In genomic region chr7:27134392-27134791, GRCh38 we compare ENCODE assay signal across 10 cellular contexts. TPM values are rescaled to one million over a fixed set of nuclear protein-coding genes. Genes with fewer than 3 reads are reported as not detected.
DNase-seq lines count a peak whose midpoint lies in the region; TF ChIP-seq lines count a peak whose summit lies in the region.
"Had no signal": no experiment of that assay in that cellular context is flagged by ENCODE, and none has a peak within 500 bp of the region (broad histone marks: within the 10 kb centered on the region; RNA-seq: fewer than 3 reads in every experiment).

No MANE protein-coding gene starts in this region.

- peaks cover 54% of the 10 kb centered on the region for H3K27me3 Mint-ChIP-seq in activated naive CD4-positive, alpha-beta T cell treated with anti-CD3 and anti-CD28 coated beads for 36 hours (ENCODE audit: low read depth)
- H3K27me3 Mint-ChIP-seq in endothelial cell (ENCODE audit: unreplicated experiment): peaks cover 29% of the 10 kb centered on the region

- no peak for TF ChIP-seq EP300 in transverse colon (IDR thresholded peaks at IDR 0.05; ENCODE audit: low read depth)

- H3F3A ChIP-seq in PC-9 (ENCODE audit: insufficient read depth, low read depth): peaks cover 28% of the 10 kb centered on the region

- intact Hi-C loops in activated naive CD4-positive, alpha-beta T cell treated with anti-CD3 and anti-CD28 coated beads for 36 hours (cut with micrococcal nuclease): loop anchor here (1.0 to 2.0 kb wide), 6 partner anchors 16 to 980 kb away; partner anchors contain the start of gene SKAP2
- intact Hi-C loops in PC-9 (cut with micrococcal nuclease; ENCODE audit: unreplicated experiment): no loop called here
- intact Hi-C loops in transverse colon (cut with DNase I; ENCODE audit: low total_unique reads): no loop called here

- no peak overlapping the region; the same call in 1 of the 2 replicates for H2AFZ ChIP-seq in PC-9

- POLR2A ChIA-PET in PC-9 (lab: Charles Lee; ENCODE audit: unreplicated experiment): interaction anchor here (0.6 to 0.7 kb wide), 2 partner anchors 265 to 288 kb away, joined by 4 to 5 read pairs; no protein-coding TSS in a partner anchor

- H3K4me3 Mint-ChIP-seq in activated naive CD4-positive, alpha-beta T cell treated with anti-CD3 and anti-CD28 coated beads for 36 hours: no peak overlapping the region
- H3K4me3 Mint-ChIP-seq in endothelial cell (ENCODE audit: unreplicated experiment): no peak overlapping the region

- WGBS in transverse colon (ENCODE audit: low coverage in 1 of 2), 2 donors: 2 to 13% methylated on average over 2 of the region's 2 CpGs

- peaks cover 19% of the 10 kb centered on the region for H3K4me1 Mint-ChIP-seq in activated naive CD4-positive, alpha-beta T cell treated with anti-CD3 and anti-CD28 coated beads for 36 hours (ENCODE audit: low read depth)
- peaks cover 23% of the 10 kb centered on the region for H3K4me1 Mint-ChIP-seq in endothelial cell (ENCODE audit: unreplicated experiment)

- H3K4me3 ChIP-seq in PC-9: no peak overlapping the region; the same call in 1 of the 2 replicates
- no peak overlapping the region for H3K4me3 ChIP-seq in fibroblast of villous mesenchyme (ENCODE audit: low read depth, low read length)
- H3K4me3 ChIP-seq in transverse colon: no peak overlapping the region

- H3K36me3 ChIP-seq in PC-9 (ENCODE audit: low read depth) (no peaks in the 10 kb centered on the region), transverse colon (no peaks in the 10 kb centered on the region)

- TF ChIP-seq POLR2A in transverse colon (IDR thresholded peaks at IDR 0.05): no peak

- TF ChIP-seq CTCF in PC-9 (conservative IDR thresholded peaks at IDR 0.05): no peak
- TF ChIP-seq CTCF in fibroblast of villous mesenchyme (IDR thresholded peaks at IDR 0.05; ENCODE audit: insufficient read depth, low read depth, low read length): no peak
- no peak for TF ChIP-seq CTCF in transverse colon (IDR thresholded peaks at IDR 0.05)
- TF ChIP-seq CTCF in endothelial cell (IDR thresholded peaks at IDR 0.05; ENCODE audit: unreplicated experiment): no peak

- in situ Hi-C loops in transverse colon (cut with MboI; ENCODE audit: low pct_ligation_motif_present in 1 of 4, low pct_unique_long_range_greater_than_20kb in 1 of 4, low sequenced_read_pairs in 3 of 4): no loop called here

- CTCF ChIA-PET in activated naive CD4-positive, alpha-beta T cell treated with anti-CD3 and anti-CD28 coated beads for 36 hours (lab: Charles Lee): interaction anchor here (0.7 to 1.1 kb wide), 3 partner anchors 27 to 452 kb away, joined by 3 to 5 read pairs (median 5); no protein-coding TSS in a partner anchor
- CTCF ChIA-PET in PC-9 (lab: Charles Lee): interaction anchor here (0.7 to 1.6 kb wide), 2 partner anchors 14 to 274 kb away, joined by 3 to 5 read pairs; no protein-coding TSS in a partner anchor

- H3K4me1 ChIP-seq in PC-9 (replicated peaks; ENCODE audit: insufficient read depth): peaks cover 42% of the 10 kb centered on the region
- H3K4me1 ChIP-seq in transverse colon: peaks cover 31 to 83% (median 80%) of the 10 kb centered on the region in 4 donors

- no peaks in the 10 kb centered on the region for H4K20me1 ChIP-seq in PC-9 (ENCODE audit: insufficient read depth)

- BruUV-seq in PC-9 (replicated peaks; lab: Mats Ljungman, UMichigan): no TSS peak

- H3K79me2 ChIP-seq in PC-9 (ENCODE audit: low read depth): no peaks in the 10 kb centered on the region

- peak; percentile 64 for DNase-seq in activated naive CD4-positive, alpha-beta T cell treated with anti-CD3 and anti-CD28 coated beads for 36 hours
- no peak for DNase-seq in activated naive CD4-positive, alpha-beta T cell treated with Interleukin-2 at 50 U/mL for 16 hours
- peak in 1 of 2 experiments; percentile 75 for DNase-seq in PC-9
- peak; percentile 91 for DNase-seq in fibroblast of villous mesenchyme (ENCODE audit: low read depth)
- peak; percentile 35 for DNase-seq in transverse colon
- DNase-seq in activated effector memory CD4-positive, alpha-beta T cell treated with Interleukin-2 at 50 U/mL for 16 hours: no peak
- DNase-seq in endothelial cell (ENCODE audit: low spot score): no peak
- DNase-seq in NCI-H1092 treated with DMSO at 0.1 percent for 48 hours (lab: John Stamatoyannopoulos, UW): no peak
- DNase-seq: NCI-H524 had no signal

- H3K27me3 ChIP-seq in PC-9 (ENCODE audit: insufficient read depth, low read depth) (no peaks in the 10 kb centered on the region), transverse colon (no peaks in the 10 kb centered on the region)

- H3K27ac ChIP-seq in PC-9 (peak overlapping the region; percentile 73), transverse colon (peak overlapping the region; percentile 94 to 99 (median 96))
- H3K27ac ChIP-seq: C4-2B had no signal

- H3K9me3 Mint-ChIP-seq in activated naive CD4-positive, alpha-beta T cell treated with anti-CD3 and anti-CD28 coated beads for 36 hours: no peaks in the 10 kb centered on the region
- H3K9me3 Mint-ChIP-seq in endothelial cell (ENCODE audit: unreplicated experiment): no peaks in the 10 kb centered on the region

- peak overlapping the region; percentile 51 for H3K27ac Mint-ChIP-seq in activated naive CD4-positive, alpha-beta T cell treated with anti-CD3 and anti-CD28 coated beads for 36 hours
- no peak overlapping the region for H3K27ac Mint-ChIP-seq in endothelial cell (ENCODE audit: unreplicated experiment)

- no peaks in the 10 kb centered on the region for H3K9me3 ChIP-seq in PC-9 (ENCODE audit: insufficient read depth, low read depth)
- H3K9me3 ChIP-seq in transverse colon: no peaks in the 10 kb centered on the region

- no peaks in the 10 kb centered on the region for H3K36me3 Mint-ChIP-seq in activated naive CD4-positive, alpha-beta T cell treated with anti-CD3 and anti-CD28 coated beads for 36 hours (ENCODE audit: low read depth)
- H3K36me3 Mint-ChIP-seq in endothelial cell (ENCODE audit: low read depth, unreplicated experiment): no peaks in the 10 kb centered on the region

- H3K9me2 ChIP-seq in PC-9 (ENCODE audit: insufficient read depth): no peaks in the 10 kb centered on the region

- peak overlapping the region; percentile 86 for H3K4me2 ChIP-seq in PC-9

RNA-seq across cellular contexts. Expression of gene HOXA4, which starts 3.8 kb away (rescaled TPM):
- under 1 TPM in 1 of 2 experiments, not detected in 1; 0.14 TPM for total RNA-seq in activated naive CD4-positive, alpha-beta T cell treated with anti-CD3 and anti-CD28 coated beads for 36 hours
- total RNA-seq in PC-9 (2021): not detected in 2 replicates
- 0.97 and 1.3 TPM in 2 replicates for total RNA-seq in fibroblast of villous mesenchyme
- 10 to 100 TPM in 2 of 4 donors, 1 to 10 TPM in 2; 3.5 to 42.4 (median 10.6) TPM for total RNA-seq in transverse colon
- 0.31 TPM for total RNA-seq in endothelial cell (ENCODE audit: unreplicated experiment)

RNA-seq across cellular contexts. Expression of gene HOXA5, which starts 9.1 kb away (rescaled TPM):
- total RNA-seq in activated naive CD4-positive, alpha-beta T cell treated with anti-CD3 and anti-CD28 coated beads for 36 hours: not detected
- total RNA-seq in PC-9 (2021) (0.63 and 1.0 TPM in 2 replicates), fibroblast of villous mesenchyme (7.4 and 10.8 TPM in 2 replicates), transverse colon (10 to 100 TPM; 18.3 to 89.8 (median 31.6) TPM), endothelial cell (ENCODE audit: unreplicated experiment) (0.59 TPM)

RNA-seq across cellular contexts. Expression of gene HOXA6, which starts 13.2 kb away (rescaled TPM):
- not detected for total RNA-seq in activated naive CD4-positive, alpha-beta T cell treated with anti-CD3 and anti-CD28 coated beads for 36 hours
- total RNA-seq in PC-9 (2021) (0.65 and 1.2 TPM in 2 replicates), fibroblast of villous mesenchyme (10.6 and 11.2 TPM in 2 replicates), transverse colon (10 to 100 TPM; 12.9 to 27.8 (median 17.3) TPM), endothelial cell (ENCODE audit: unreplicated experiment) (not detected)

RNA-seq across cellular contexts. Expression of gene HOXA3, which starts 18.0 kb away (rescaled TPM):
- not detected for total RNA-seq in activated naive CD4-positive, alpha-beta T cell treated with anti-CD3 and anti-CD28 coated beads for 36 hours
- total RNA-seq in PC-9 (2021): 50.5 and 53.1 TPM in 2 replicates
- total RNA-seq in fibroblast of villous mesenchyme: 9.3 and 11.7 TPM in 2 replicates
- total RNA-seq in transverse colon: 10 to 100 TPM; 14.1 to 27.3 (median 15.7) TPM
- 0.13 TPM for total RNA-seq in endothelial cell (ENCODE audit: unreplicated experiment)

RNA-seq across cellular contexts. Expression of gene HOXA7, which starts 22.1 kb away (rescaled TPM):
- total RNA-seq in activated naive CD4-positive, alpha-beta T cell treated with anti-CD3 and anti-CD28 coated beads for 36 hours: not detected
- total RNA-seq in PC-9 (2021) (not detected in 2 replicates), fibroblast of villous mesenchyme (2.2 and 2.3 TPM in 2 replicates), transverse colon (10 to 100 TPM in 3 of 4 donors, 1 to 10 TPM in 1; 7.0 to 22.9 (median 12.8) TPM), endothelial cell (ENCODE audit: unreplicated experiment) (not detected)

Comparison
In these comparisons a context has a peak if more than half of its experiments do, and no peak if none do; other contexts are left out.
1. DNase-seq: peak in activated naive CD4-positive, alpha-beta T cell treated with anti-CD3 and anti-CD28 coated beads for 36 hours (single experiment), fibroblast of villous mesenchyme (single experiment) and transverse colon (single experiment); none in activated naive CD4-positive, alpha-beta T cell treated with Interleukin-2 at 50 U/mL for 16 hours (single experiment), activated effector memory CD4-positive, alpha-beta T cell treated with Interleukin-2 at 50 U/mL for 16 hours (single experiment), endothelial cell (single experiment) and NCI-H1092 treated with DMSO at 0.1 percent for 48 hours (single experiment).